Comparison of ENCODE assay signal across 30 cellular contexts in genomic region chr4:178068136-178068535, GRCh38.
"Had no signal": no experiment of that assay in that cellular context is flagged by ENCODE, and none has a peak within 500 bp of the region (broad histone marks: within the 10 kb centered on the region; RNA-seq: fewer than 3 reads in every experiment).

No MANE protein-coding gene starts in this region.

- H3K4me1 ChIP-seq: adrenal gland, breast epithelium, Peyer's patch had no signal

- DNase-seq: activated CD4-positive, alpha-beta T cell treated with anti-CD3 and anti-CD28 coated beads, Interleukin-2, amount 10 ng/mL, durations not matched to agents 24 days and 14 days; activated CD4-positive, alpha-beta T cell treated with anti-CD3 and anti-CD28 coated beads, Interleukin-2, amount 50 U/mL, for 48 hours; activated CD4-positive, CD25-positive, alpha-beta regulatory T cell; activated CD8-positive, alpha-beta memory T cell treated with anti-CD3 and anti-CD28 coated beads, Interleukin-2, amount 50 U/mL, for 4 hours; activated gamma-delta T cell treated with Interleukin-2 at 50 U/mL for 16 hours; activated naive CD4-positive, alpha-beta T cell treated with anti-CD3 and anti-CD28 coated beads for 36 hours; activated T-cell treated with anti-CD3 and anti-CD28 coated beads for 4 hours; activated T-cell treated with anti-CD3 and anti-CD28 coated beads, Interleukin-2, amount 50 U/mL, for 4 hours; adrenal gland; body of pancreas; NCI-H1105 treated with DMSO at 0.1 percent for 48 hours; NCI-H146; NCI-H187; NCI-H2081; NCI-H2171 treated with DMSO at 0.1 percent for 48 hours; NCI-H2227 treated with DMSO at 0.1 percent for 48 hours; NCI-H446; NCI-H510A treated with DMSO at 0.1 percent for 48 hours; NCI-H526 treated with DMSO at 0.1 percent for 48 hours; NK-92 treated with Interleukin-12 subunit alpha and Interleukin-12 subunit beta, amount 100 ng/mL, for 24 hours; PC-3; Peyer's patch; RPMI8226; SW 1271; T-helper 1 cell; T-helper 2 cell; T-helper 9 cell had no signal

- H3K27ac ChIP-seq: adrenal gland, body of pancreas, breast epithelium, Peyer's patch, VCaP had no signal

- H3K4me3 ChIP-seq: adrenal gland, body of pancreas, breast epithelium, K562, Peyer's patch had no signal

- H3K36me3 ChIP-seq: adrenal gland, breast epithelium, Peyer's patch had no signal

- H3K27me3 ChIP-seq: adrenal gland, body of pancreas, breast epithelium, Peyer's patch had no signal
